Comparison of ENCODE assay signal across 2 cellular contexts in genomic region chr5:117203584-117203983, GRCh38.
TF ChIP-seq lines count a peak whose summit lies in the region.

No MANE protein-coding gene starts in this region.

TF ChIP-seq in HepG2, 621 proteins besides CTCF, POLR2A, EP300 and RAD21:
- TF ChIP-seq ZBTB46 (CRISPR knock-in tag; IDR thresholded peaks at IDR 0.05; ENCODE audit: borderline replicate concordance) (no peak), SIX1 (CRISPR knock-in tag; IDR thresholded peaks at IDR 0.05; ENCODE audit: borderline replicate concordance) (no peak), RAD51 (IDR thresholded peaks at IDR 0.05; ENCODE audit: borderline replicate concordance) (peak; percentile 70; the same call in 1 of the 2 replicates), ZKSCAN1 (IDR thresholded peaks at IDR 0.05; ENCODE audit: low read length) (no peak), TOE1 (CRISPR knock-in tag; IDR thresholded peaks at IDR 0.05) (no peak), ZNF33B (CRISPR knock-in tag; IDR thresholded peaks at IDR 0.05) (no peak), ZNF749 (CRISPR knock-in tag; IDR thresholded peaks at IDR 0.05; ENCODE audit: borderline replicate concordance) (no peak)
TF ChIP-seq in HepG2: peak in this region for 1.

TF ChIP-seq in K562, 482 proteins besides CTCF, POLR2A, EP300 and RAD21:
- TF ChIP-seq ZSCAN32 (CRISPR knock-in tag; IDR thresholded peaks at IDR 0.05) = no peak
- peak; percentile 72 for TF ChIP-seq TFE3 (CRISPR knock-in tag; IDR thresholded peaks at IDR 0.05)
TF ChIP-seq in K562: peak in this region for 1.
